1 cellular context compared by ENCODE assay signal in the genomic region with DNA sequence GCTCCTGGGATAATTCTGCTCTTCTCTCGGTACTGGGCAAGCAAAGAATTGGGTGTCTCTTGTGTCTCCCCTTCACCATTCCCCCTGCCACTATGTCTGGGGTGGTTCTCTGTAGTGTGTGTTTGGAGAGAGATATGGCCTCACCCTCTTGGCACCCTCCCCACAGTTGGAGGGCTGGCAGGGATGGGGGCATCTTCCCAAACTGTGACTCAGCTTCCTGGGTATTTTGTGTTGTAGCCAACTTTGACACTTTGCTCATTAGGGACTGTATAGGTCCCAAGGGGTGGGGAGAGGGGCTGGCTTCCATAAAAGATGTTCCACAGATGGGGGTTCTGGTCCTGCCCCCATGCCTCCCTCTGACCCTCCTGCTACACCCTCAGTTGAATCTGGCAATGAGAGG.
TF ChIP-seq lines count a peak whose summit lies in the region.

No MANE protein-coding gene starts in this region.

TF ChIP-seq in SK-N-SH treated with all-trans-retinoic acid at 6 μM for 48 hours, 23 proteins besides CTCF, POLR2A, EP300 and RAD21 (continued from another document):
- TF ChIP-seq, protein P1, sequence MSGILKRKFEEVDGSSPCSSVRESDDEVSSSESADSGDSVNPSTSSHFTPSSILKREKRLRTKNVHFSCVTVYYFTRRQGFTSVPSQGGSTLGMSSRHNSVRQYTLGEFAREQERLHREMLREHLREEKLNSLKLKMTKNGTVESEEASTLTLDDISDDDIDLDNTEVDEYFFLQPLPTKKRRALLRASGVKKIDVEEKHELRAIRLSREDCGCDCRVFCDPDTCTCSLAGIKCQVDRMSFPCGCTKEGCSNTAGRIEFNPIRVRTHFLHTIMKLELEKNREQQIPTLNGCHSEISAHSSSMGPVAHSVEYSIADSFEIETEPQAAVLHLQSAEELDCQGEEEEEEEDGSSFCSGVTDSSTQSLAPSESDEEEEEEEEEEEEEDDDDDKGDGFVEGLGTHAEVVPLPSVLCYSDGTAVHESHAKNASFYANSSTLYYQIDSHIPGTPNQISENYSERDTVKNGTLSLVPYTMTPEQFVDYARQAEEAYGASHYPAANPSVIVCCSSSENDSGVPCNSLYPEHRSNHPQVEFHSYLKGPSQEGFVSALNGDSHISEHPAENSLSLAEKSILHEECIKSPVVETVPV (CRISPR knock-in tag; IDR thresholded peaks at IDR 0.05): no peak
- TF ChIP-seq CSDC2 (CRISPR knock-in tag; IDR thresholded peaks at IDR 0.05): no peak
- TF ChIP-seq OSR1 (CRISPR knock-in tag; IDR thresholded peaks at IDR 0.05): no peak
